Comparison of ENCODE assay signal across 8 cellular contexts in the genomic region with DNA sequence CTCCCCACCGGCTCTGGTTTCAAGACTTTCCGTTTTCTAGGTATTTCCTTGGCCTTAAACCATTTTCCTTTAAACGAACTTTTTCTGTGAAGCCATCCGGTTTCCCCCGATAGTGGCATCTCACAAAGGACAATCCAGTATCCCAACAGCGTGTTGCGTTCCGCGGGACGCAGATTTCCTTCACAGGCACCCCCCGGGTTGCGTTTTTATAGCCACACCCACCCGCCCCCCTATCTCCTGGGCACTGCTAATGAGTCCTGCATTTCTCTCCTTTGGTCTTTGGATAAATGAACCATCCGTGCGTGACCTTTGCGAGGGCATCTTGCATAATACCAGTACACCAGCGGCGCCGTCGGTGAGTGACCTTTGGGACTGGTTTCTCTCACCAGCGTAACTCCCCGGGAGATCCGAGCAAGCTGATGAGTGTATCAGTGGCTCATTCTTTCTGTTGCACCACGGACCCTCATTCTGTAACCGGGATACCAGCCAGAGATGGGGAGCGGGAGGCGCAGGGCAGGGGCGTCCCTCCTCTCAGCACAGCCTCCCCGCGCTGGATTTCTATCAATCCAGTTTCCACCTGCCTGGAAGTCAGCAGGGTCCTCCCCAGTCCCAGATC. TPM values are rescaled to one million over a fixed set of nuclear protein-coding genes. Genes with fewer than 3 reads are reported as not detected.
A peak's percentile ranks its signal among the peaks of the same experiment; 100 is the strongest.
DNase-seq lines count a peak whose midpoint lies in the region; ATAC-seq and TF ChIP-seq lines count a peak whose summit lies in the region.

No MANE protein-coding gene starts in this region.

- H3K27ac Mint-ChIP-seq in CD4-positive, alpha-beta memory T cell: peak overlapping the region; percentile 82 to 96 (median 91)
- peak overlapping the region; percentile 83 for H3K27ac Mint-ChIP-seq in activated CD4-positive, alpha-beta T cell treated with anti-CD3 and anti-CD28 coated beads, Interleukin-2, amount 10 ng/mL, durations not matched to agents 7 days and 5 days

- no peaks in the 10 kb centered on the region for H3K9me3 ChIP-seq in CD4-positive, alpha-beta memory T cell (ENCODE audit: control insufficient read depth in 1 of 2, low read length in 2 of 2)
- H3K9me3 ChIP-seq in HUES64 (ENCODE audit: insufficient read depth, low read depth, low read length): no peaks in the 10 kb centered on the region
- H3K9me3 ChIP-seq in parathyroid adenoma (ENCODE audit: control insufficient read depth, low read length): no peaks in the 10 kb centered on the region

- H3K9ac ChIP-seq in HUES64 (ENCODE audit: low read depth, low read length) (0 out of 2 replicates have a peak overlapping the region, but pooled peaks have one; percentile 20), parathyroid adenoma (no peak overlapping the region)

- peaks cover 0 to 2% (median 0%) of the 10 kb centered on the region in 8 donors for H3K9me3 Mint-ChIP-seq in CD4-positive, alpha-beta memory T cell
- no peaks in the 10 kb centered on the region for H3K9me3 Mint-ChIP-seq in activated CD4-positive, alpha-beta T cell treated with anti-CD3 and anti-CD28 coated beads, Interleukin-2, amount 10 ng/mL, durations not matched to agents 7 days and 5 days

- peak overlapping the region; percentile 30 to 83 for H3K4me3 ChIP-seq in CD4-positive, alpha-beta memory T cell (ENCODE audit: low read length in 2 of 2)
- H3K4me3 ChIP-seq in HUES64 (ENCODE audit: low read length) (peak overlapping the region; percentile 77), fibroblast of villous mesenchyme (ENCODE audit: low read depth, low read length) (peak overlapping the region; percentile 56), parathyroid adenoma (ENCODE audit: low read depth, low read length) (peak overlapping the region; percentile 63)

- peaks cover 3 to 16% of the 10 kb centered on the region in 2 donors for H3K36me3 Mint-ChIP-seq in CD4-positive, alpha-beta memory T cell
- H3K36me3 Mint-ChIP-seq in activated CD4-positive, alpha-beta T cell treated with anti-CD3 and anti-CD28 coated beads, Interleukin-2, amount 10 ng/mL, durations not matched to agents 7 days and 5 days (ENCODE audit: low read depth): peaks cover 10% of the 10 kb centered on the region

- peaks cover 2% of the 10 kb centered on the region for H3K79me2 ChIP-seq in parathyroid adenoma

- ATAC-seq in GM19395 (IDR thresholded peaks at IDR 0.05; ENCODE audit: unreplicated experiment): peak; percentile 44

- CTCF ChIA-PET in CD4-positive, alpha-beta memory T cell (lab: Charles Lee; ENCODE audit: partially characterized antibody): interaction anchor here (1.0 to 7.7 kb wide), 6 partner anchors 9 to 68 kb away, joined by 4 to 152 read pairs (median 18); a partner anchor contains a TSS
- CTCF ChIA-PET in activated CD4-positive, alpha-beta T cell treated with anti-CD3 and anti-CD28 coated beads, Interleukin-2, amount 10 ng/mL, durations not matched to agents 7 days and 5 days (lab: Charles Lee): interaction anchor here (0.6 to 3.5 kb wide), 14 partner anchors 10 to 261 kb away, joined by 3 to 35 read pairs (median 4); no protein-coding TSS in a partner anchor

- intact Hi-C loops in CD4-positive, alpha-beta memory T cell (cut with micrococcal nuclease): loop anchor here (1.0 to 10.0 kb wide), 9 partner anchors 10 to 456 kb away; a partner anchor contains a TSS

- under 1% methylated on average over 30 of the region's 30 CpGs for WGBS in HUES64

- peak overlapping the region; percentile 99 for H3K4me2 ChIP-seq in parathyroid adenoma (ENCODE audit: low read length)

- no peaks in the 10 kb centered on the region for H3K27me3 ChIP-seq in CD4-positive, alpha-beta memory T cell (ENCODE audit: insufficient read depth, low read length)
- H3K27me3 ChIP-seq in HUES64 (ENCODE audit: insufficient read depth, low read length) (peaks cover 7% of the 10 kb centered on the region; the same call in 1 of the 2 replicates), parathyroid adenoma (ENCODE audit: control insufficient read depth, insufficient read depth, low read length) (no peaks in the 10 kb centered on the region)

- no peak for DNase-seq in CD4-positive, alpha-beta memory T cell
- DNase-seq in activated CD4-positive, alpha-beta T cell treated with anti-CD3 and anti-CD28 coated beads, Interleukin-2, amount 10 ng/mL, durations not matched to agents 7 days and 5 days: no peak
- peak; percentile 85 for DNase-seq in fibroblast of villous mesenchyme (ENCODE audit: low read depth)
- no peak for DNase-seq in 8988T
- DNase-seq in cerebellar nuclear complex (lab: John Stamatoyannopoulos, UW): no peak

- POLR2A ChIA-PET in CD4-positive, alpha-beta memory T cell (lab: Charles Lee; ENCODE audit: partially characterized antibody): interaction anchor here (0.6 to 6.7 kb wide), 15 partner anchors 10 to 260 kb away, joined by 3 to 94 read pairs (median 5); a partner anchor contains a TSS
- POLR2A ChIA-PET in activated CD4-positive, alpha-beta T cell treated with anti-CD3 and anti-CD28 coated beads, Interleukin-2, amount 10 ng/mL, durations not matched to agents 7 days and 5 days (lab: Charles Lee): interaction anchor here (0.8 to 1.0 kb wide), 2 partner anchors 25 to 55 kb away, joined by 3 read pairs; no protein-coding TSS in a partner anchor

- peaks cover under 1% of the 10 kb centered on the region for H3K36me3 ChIP-seq in CD4-positive, alpha-beta memory T cell (ENCODE audit: insufficient read depth, low read length)
- peaks cover 2% of the 10 kb centered on the region; the same call in 1 of the 2 replicates for H3K36me3 ChIP-seq in HUES64 (ENCODE audit: insufficient read depth, low read length)
- no peaks in the 10 kb centered on the region for H3K36me3 ChIP-seq in parathyroid adenoma (ENCODE audit: control insufficient read depth, insufficient read depth, low read length)

- no peaks in the 10 kb centered on the region for H3K27me3 Mint-ChIP-seq in CD4-positive, alpha-beta memory T cell
- no peaks in the 10 kb centered on the region for H3K27me3 Mint-ChIP-seq in activated CD4-positive, alpha-beta T cell treated with anti-CD3 and anti-CD28 coated beads, Interleukin-2, amount 10 ng/mL, durations not matched to agents 7 days and 5 days

- peak overlapping the region; percentile 86 to 95 (median 91) for H3K4me3 Mint-ChIP-seq in CD4-positive, alpha-beta memory T cell
- peak overlapping the region; percentile 80 for H3K4me3 Mint-ChIP-seq in activated CD4-positive, alpha-beta T cell treated with anti-CD3 and anti-CD28 coated beads, Interleukin-2, amount 10 ng/mL, durations not matched to agents 7 days and 5 days

- no peak for TF ChIP-seq CTCF in fibroblast of villous mesenchyme (IDR thresholded peaks at IDR 0.05; ENCODE audit: insufficient read depth, low read depth, low read length)
- no peak for TF ChIP-seq CTCF in parathyroid adenoma (IDR thresholded peaks at IDR 0.05)

- peaks cover 17 to 38% (median 26%) of the 10 kb centered on the region in 4 donors for H3K4me1 Mint-ChIP-seq in CD4-positive, alpha-beta memory T cell
- H3K4me1 Mint-ChIP-seq in activated CD4-positive, alpha-beta T cell treated with anti-CD3 and anti-CD28 coated beads, Interleukin-2, amount 10 ng/mL, durations not matched to agents 7 days and 5 days: peaks cover 41% of the 10 kb centered on the region

- H2AFZ ChIP-seq in parathyroid adenoma: peak overlapping the region; percentile 71

- peaks cover 23% of the 10 kb centered on the region for H3K4me1 ChIP-seq in CD4-positive, alpha-beta memory T cell (ENCODE audit: insufficient read depth, low read length)
- H3K4me1 ChIP-seq in HUES64 (ENCODE audit: insufficient read depth, low read length) (peaks cover 12% of the 10 kb centered on the region; the same call in 1 of the 2 replicates), parathyroid adenoma (peaks cover 7% of the 10 kb centered on the region)

- H3K27ac ChIP-seq in CD4-positive, alpha-beta memory T cell (ENCODE audit: low read depth, low read length): peak overlapping the region; percentile 80
- H3K27ac ChIP-seq in HUES64 (ENCODE audit: low read depth, low read length) (no peak overlapping the region), parathyroid adenoma (peak overlapping the region; percentile 79)

RNA-seq across cellular contexts. Expression of a gene that starts 0.6 kb away (rescaled TPM):
- total RNA-seq in CD4-positive, alpha-beta memory T cell: 10 to 100 TPM; 34.2 to 36.6 TPM
- 10 to 100 TPM; 49.1 to 53.1 TPM for polyA plus RNA-seq in CD4-positive, alpha-beta memory T cell
- 125 TPM for polyA plus RNA-seq in HUES64 (2013, experiment 1 of 2)
- polyA plus RNA-seq in HUES64 (2013, experiment 2 of 2): 138 TPM
- total RNA-seq in activated CD4-positive, alpha-beta T cell treated with anti-CD3 and anti-CD28 coated beads, Interleukin-2, amount 10 ng/mL, durations not matched to agents 7 days and 5 days: 10 to 100 TPM; 37.5 to 43.2 TPM
- 7.4 and 12.1 TPM in 2 replicates for total RNA-seq in fibroblast of villous mesenchyme

RNA-seq across cellular contexts. Expression of a gene that starts 27.7 kb away (rescaled TPM):
- total RNA-seq in CD4-positive, alpha-beta memory T cell: 10 to 100 TPM; 41.2 to 41.9 TPM
- 10 to 100 TPM; 47.1 to 58.0 TPM for polyA plus RNA-seq in CD4-positive, alpha-beta memory T cell
- polyA plus RNA-seq in HUES64 (2013, experiment 1 of 2): 15.9 TPM
- polyA plus RNA-seq in HUES64 (2013, experiment 2 of 2): 21.7 TPM
- 10 to 100 TPM in 1 of 2 experiments, 1 to 10 TPM in 1; 9.1 to 14.3 TPM for total RNA-seq in activated CD4-positive, alpha-beta T cell treated with anti-CD3 and anti-CD28 coated beads, Interleukin-2, amount 10 ng/mL, durations not matched to agents 7 days and 5 days
- 96.3 and 122 TPM in 2 replicates for total RNA-seq in fibroblast of villous mesenchyme
